ENCODE assay signal across 15 cellular contexts in the genomic region with DNA sequence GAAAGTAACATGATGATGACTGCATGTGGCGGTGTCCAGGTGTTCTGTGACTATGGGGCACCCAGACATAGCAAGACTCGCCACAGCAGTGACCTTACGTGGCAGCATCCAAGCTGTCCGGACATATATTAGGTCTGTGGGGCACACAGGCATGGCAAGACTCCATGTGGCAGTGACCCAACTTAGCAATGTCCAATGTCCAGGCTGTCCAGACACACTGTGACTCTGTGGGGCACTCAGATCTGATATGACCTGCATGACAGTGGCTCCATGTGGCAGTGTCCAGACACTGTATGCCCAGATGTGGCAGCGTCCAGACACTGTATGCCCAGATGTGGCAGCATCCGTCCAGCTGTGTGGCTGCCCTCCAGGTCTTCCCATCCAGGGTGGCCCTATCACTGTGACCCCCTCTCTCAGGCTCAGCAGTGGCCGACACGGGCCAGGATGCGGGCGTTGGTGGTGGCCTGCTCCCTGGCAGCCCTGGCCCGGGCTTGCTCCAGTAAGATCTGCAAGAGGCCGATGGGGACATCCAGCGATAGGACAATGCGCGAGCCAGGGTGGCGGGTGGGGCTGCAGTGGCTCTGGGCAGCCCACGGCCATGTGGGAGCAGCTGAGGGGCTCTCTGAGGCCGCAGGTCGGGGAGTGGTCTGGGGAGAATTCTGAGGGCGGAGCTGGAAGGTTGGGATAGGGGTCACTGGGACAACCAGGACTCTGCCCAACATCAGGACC. TPM values are rescaled to one million over a fixed set of nuclear protein-coding genes. Genes with fewer than 3 reads are reported as not detected.
A peak's percentile ranks its signal among the peaks of the same experiment; 100 is the strongest.
DNase-seq lines count a peak whose midpoint lies in the region; ATAC-seq and TF ChIP-seq lines count a peak whose summit lies in the region.
"Had no signal": no experiment of that assay in that cellular context is flagged by ENCODE, and none has a peak within 500 bp of the region (broad histone marks: within the 10 kb centered on the region; RNA-seq: fewer than 3 reads in every experiment).

No MANE protein-coding gene starts in this region.

- TF ChIP-seq POLR2A in adrenal gland (IDR thresholded peaks at IDR 0.05) (no peak), ovary (IDR thresholded peaks at IDR 0.05) (no peak)

- peaks cover 9% of the 10 kb centered on the region for H3K27me3 Mint-ChIP-seq in T-helper 17 cell
- H3K27me3 Mint-ChIP-seq: activated naive CD8-positive, alpha-beta T cell treated with anti-CD3 and anti-CD28 coated beads for 36 hours; activated T-cell treated with anti-CD3 and anti-CD28 coated beads, Interleukin-2, amount 50 U/mL, for 24 hours had no signal

- no peak for TF ChIP-seq EP300 in ovary (IDR thresholded peaks at IDR 0.05)

- TF ChIP-seq CTCF in adrenal gland (IDR thresholded peaks at IDR 0.05) (no peak), ovary (IDR thresholded peaks at IDR 0.05) (no peak)

- no peak overlapping the region for H3K4me3 Mint-ChIP-seq in T-helper 17 cell
- H3K4me3 Mint-ChIP-seq: activated naive CD8-positive, alpha-beta T cell treated with anti-CD3 and anti-CD28 coated beads for 36 hours; activated T-cell treated with anti-CD3 and anti-CD28 coated beads, Interleukin-2, amount 50 U/mL, for 24 hours had no signal

- peaks cover 23% of the 10 kb centered on the region for H3K4me1 Mint-ChIP-seq in T-helper 17 cell

- 96% methylated on average over 20 of the region's 20 CpGs for WGBS in mesenchymal stem cell
- 90 to 96% (median 91%) methylated on average over 8 to 20 of the region's 20 CpGs for WGBS in adrenal gland, 4 donors
- WGBS in ovary, 3 donors, result 89 to 94% (median 91%) methylated on average over 20 of the region's 20 CpGs

- peaks cover 96 to 100% (median 98%) of the 10 kb centered on the region in 10 experiments for H3K4me1 ChIP-seq in BLaER1 treated with 17β-estradiol and CSF1 and Interleukin-3, amounts not matched to agents 10 nM and 100 nM
- H3K4me1 ChIP-seq in mesenchymal stem cell (ENCODE audit: control insufficient read depth, insufficient read depth, low read depth, low read length), result peaks cover 88% of the 10 kb centered on the region
- peaks cover 5 to 29% of the 10 kb centered on the region in 2 donors for H3K4me1 ChIP-seq in adrenal gland (replicated peaks in 1 of 2)
- H3K4me1 ChIP-seq in ovary (ENCODE audit: insufficient read depth), result peaks cover 7% of the 10 kb centered on the region

- no peak overlapping the region for H2BK120ac ChIP-seq in mesenchymal stem cell (ENCODE audit: low read depth, low read length)

- H2BK5ac ChIP-seq in mesenchymal stem cell (ENCODE audit: low read depth, low read length, poor library complexity, severe bottlenecking), result peak overlapping the region; percentile 21

- no peak for ATAC-seq in T-helper 17 cell
- ATAC-seq in GM21576 (IDR thresholded peaks at IDR 0.05; ENCODE audit: unreplicated experiment), result no peak
- ATAC-seq: PC-3 had no signal

- H3K4me3 ChIP-seq in BLaER1 treated with 17β-estradiol and CSF1 and Interleukin-3, amounts not matched to agents 10 nM and 100 nM, result peak overlapping the region in 3 of 10 experiments; percentile 1 to 51 (median 49); a peak in 3 of 20 replicates
- H3K4me3 ChIP-seq in mesenchymal stem cell (ENCODE audit: insufficient read depth in 1 of 2, low read depth in 1 of 2, low read length in 2 of 2) (no peak overlapping the region), adrenal gland (no peak overlapping the region), ovary (no peak overlapping the region)
- H3K4me3 ChIP-seq: sigmoid colon had no signal

- H4K20me1 ChIP-seq in BLaER1 treated with 17β-estradiol and CSF1 and Interleukin-3, amounts not matched to agents 10 nM and 100 nM, result no peaks in the 10 kb centered on the region

- H3K27ac ChIP-seq in BLaER1 treated with 17β-estradiol and CSF1 and Interleukin-3, amounts not matched to agents 10 nM and 100 nM, result peak overlapping the region in 10 of 11 experiments; percentile 83 to 94 (median 89); a peak in 20 of 22 replicates
- H3K27ac ChIP-seq in mesenchymal stem cell (ENCODE audit: low read length, poor library complexity, severe bottlenecking) (peak overlapping the region; percentile 93), adrenal gland (no peak overlapping the region), ovary (no peak overlapping the region)

- peaks cover 3% of the 10 kb centered on the region for H3K79me1 ChIP-seq in mesenchymal stem cell (replicated peaks; ENCODE audit: low read length, poor library complexity, severe bottlenecking)

- H3K27me3 ChIP-seq in BLaER1 treated with 17β-estradiol and CSF1 and Interleukin-3, amounts not matched to agents 10 nM and 100 nM, result no peaks in the 10 kb centered on the region
- H3K27me3 ChIP-seq in mesenchymal stem cell (ENCODE audit: control insufficient read depth in 1 of 2, insufficient read depth in 1 of 2, low read length in 2 of 2), result no peaks in the 10 kb centered on the region
- H3K27me3 ChIP-seq in adrenal gland, result no peaks in the 10 kb centered on the region
- no peaks in the 10 kb centered on the region for H3K27me3 ChIP-seq in ovary
- H3K27me3 ChIP-seq: sigmoid colon had no signal

- H4K8ac ChIP-seq in mesenchymal stem cell (ENCODE audit: low read length), result peak overlapping the region; percentile 16

- peak overlapping the region; percentile 94 for H2AK5ac ChIP-seq in mesenchymal stem cell (ENCODE audit: low read length, severe bottlenecking)

- no peak overlapping the region for H3K14ac ChIP-seq in mesenchymal stem cell (ENCODE audit: low read length in 2 of 2)

- H3K4me2 ChIP-seq in BLaER1 treated with 17β-estradiol and CSF1 and Interleukin-3, amounts not matched to agents 10 nM and 100 nM, result peak overlapping the region; percentile 87 to 99 (median 97)
- H3K4me2 ChIP-seq in mesenchymal stem cell (ENCODE audit: low read length, poor library complexity, severe bottlenecking), result no peak overlapping the region

- H3K4ac ChIP-seq in mesenchymal stem cell (ENCODE audit: low read depth in 1 of 2, low read length in 2 of 2), result peak overlapping the region; percentile 9 to 30

- H3K36me3 Mint-ChIP-seq in T-helper 17 cell (ENCODE audit: low read depth), result no peaks in the 10 kb centered on the region
- H3K36me3 Mint-ChIP-seq: activated naive CD8-positive, alpha-beta T cell treated with anti-CD3 and anti-CD28 coated beads for 36 hours had no signal

- H3K18ac ChIP-seq in mesenchymal stem cell (ENCODE audit: low read depth in 1 of 2, low read length in 2 of 2), result peak overlapping the region in 1 of 2 experiments; percentile 41

- intact Hi-C loops in adrenal gland (cut with DNase I), result no loop called here
- intact Hi-C loops in ovary (cut with DNase I), result no loop called here

- no peak overlapping the region for H2AFZ ChIP-seq in mesenchymal stem cell (ENCODE audit: low read depth, low read length)

- no peak overlapping the region for H2BK15ac ChIP-seq in mesenchymal stem cell (ENCODE audit: low read depth, poor library complexity, severe bottlenecking)

- H3K27ac Mint-ChIP-seq in T-helper 17 cell, result peak overlapping the region; percentile 57
- H3K27ac Mint-ChIP-seq: activated naive CD8-positive, alpha-beta T cell treated with anti-CD3 and anti-CD28 coated beads for 36 hours had no signal

- H3K36me3 ChIP-seq in BLaER1 treated with 17β-estradiol and CSF1 and Interleukin-3, amounts not matched to agents 10 nM and 100 nM, result no peaks in the 10 kb centered on the region
- H3K36me3 ChIP-seq in mesenchymal stem cell (ENCODE audit: control insufficient read depth in 1 of 2, insufficient read depth in 2 of 2, low read depth in 1 of 2, low read length in 2 of 2) (peaks cover 0 to 51% of the 10 kb centered on the region in 2 experiments), adrenal gland (replicated peaks in 1 of 2) (no peaks in the 10 kb centered on the region), ovary (no peaks in the 10 kb centered on the region)
- H3K36me3 ChIP-seq: sigmoid colon had no signal

- no peak for DNase-seq in T-helper 17 cell
- DNase-seq in mesenchymal stem cell, result no peak
- DNase-seq in adrenal gland, result no peak
- DNase-seq in ovary, result no peak
- DNase-seq: activated naive CD8-positive, alpha-beta T cell treated with anti-CD3 and anti-CD28 coated beads for 36 hours; activated T-cell treated with anti-CD3 and anti-CD28 coated beads, Interleukin-2, amount 50 U/mL, for 24 hours; KBM-7; midbrain; NCI-H1048; NCI-H2107; occipital lobe; PC-3; sigmoid colon had no signal

- H2BK12ac ChIP-seq in mesenchymal stem cell (ENCODE audit: low read length in 2 of 2), result peak overlapping the region; percentile 40 to 70

- H3K23ac ChIP-seq in mesenchymal stem cell (ENCODE audit: low read length in 2 of 2), result no peak overlapping the region

- no peaks in the 10 kb centered on the region for H3K9me3 ChIP-seq in BLaER1 treated with 17β-estradiol and CSF1 and Interleukin-3, amounts not matched to agents 10 nM and 100 nM (replicated peaks in 1 of 11)
- H3K9me3 ChIP-seq in T-helper 17 cell (ENCODE audit: control insufficient read depth, low read length, poor library complexity, severe bottlenecking) (no peaks in the 10 kb centered on the region), mesenchymal stem cell (ENCODE audit: control insufficient read depth, low read length) (no peaks in the 10 kb centered on the region), adrenal gland (replicated peaks in 1 of 3) (no peaks in the 10 kb centered on the region), ovary (no peaks in the 10 kb centered on the region)
- H3K9me3 ChIP-seq: sigmoid colon had no signal

- peak overlapping the region in 10 of 11 experiments; percentile 59 to 80 (median 77); a peak in 20 of 22 replicates for H3K9ac ChIP-seq in BLaER1 treated with 17β-estradiol and CSF1 and Interleukin-3, amounts not matched to agents 10 nM and 100 nM
- no peak overlapping the region for H3K9ac ChIP-seq in mesenchymal stem cell (ENCODE audit: low read length)

- H4K91ac ChIP-seq in mesenchymal stem cell (ENCODE audit: low read length), result peak overlapping the region; percentile 44

RNA-seq across cellular contexts. Expression of a gene that starts 1.1 kb away (rescaled TPM):
- total RNA-seq in T-helper 17 cell, result not detected
- 7.6 TPM for polyA plus RNA-seq in mesenchymal stem cell (2013, experiment 1 of 2)
- polyA plus RNA-seq in mesenchymal stem cell (2013, experiment 2 of 2), result 7.3 TPM
- total RNA-seq in adrenal gland, result under 1 TPM in 1 of 8 donors, not detected in 7; 0.14 TPM
- under 1 TPM in 2 of 3 donors, not detected in 1; 0.20 to 0.32 TPM for polyA plus RNA-seq in adrenal gland
- total RNA-seq in ovary, result under 1 TPM in 3 of 7 donors, not detected in 4; 0.18 to 0.22 (median 0.20) TPM
- under 1 TPM in 1 of 2 donors, not detected in 1; 0.18 TPM for polyA plus RNA-seq in ovary
- total RNA-seq: activated naive CD8-positive, alpha-beta T cell treated with anti-CD3 and anti-CD28 coated beads for 36 hours; occipital lobe; sigmoid colon had no signal

RNA-seq across cellular contexts. Expression of a gene that starts 5.9 kb away (rescaled TPM):
- 1 to 10 TPM; 1.6 to 3.3 TPM for total RNA-seq in T-helper 17 cell
- polyA plus RNA-seq in mesenchymal stem cell (2013, experiment 1 of 2), result 15.9 TPM
- 15.0 TPM for polyA plus RNA-seq in mesenchymal stem cell (2013, experiment 2 of 2)
- total RNA-seq in adrenal gland, result 10 to 100 TPM in 1 of 8 donors, 1 to 10 TPM in 7; 2.0 to 10.2 (median 4.3) TPM
- 1 to 10 TPM; 1.8 to 5.6 (median 4.5) TPM for polyA plus RNA-seq in adrenal gland
- total RNA-seq in ovary, result 1 to 10 TPM; 3.3 to 8.0 (median 5.6) TPM
- 1 to 10 TPM; 2.3 to 6.3 TPM for polyA plus RNA-seq in ovary

RNA-seq across cellular contexts. Expression of a gene that starts 32.6 kb away (rescaled TPM):
- total RNA-seq in T-helper 17 cell (under 1 TPM; 0.73 to 0.94 TPM), adrenal gland (1 to 10 TPM in 7 of 8 donors, under 1 TPM in 1; 0.36 to 6.6 (median 2.2) TPM), ovary (10 to 100 TPM in 1 of 7 donors, 1 to 10 TPM in 6; 5.1 to 13.1 (median 8.3) TPM)
- 95.7 TPM for polyA plus RNA-seq in mesenchymal stem cell (2013, experiment 1 of 2)
- polyA plus RNA-seq in mesenchymal stem cell (2013, experiment 2 of 2), result 83.7 TPM
- polyA plus RNA-seq in adrenal gland (10 to 100 TPM in 2 of 3 donors, under 1 TPM in 1; 0.35 to 66.9 (median 23.2) TPM), ovary (10 to 100 TPM in 1 of 2 donors, 1 to 10 TPM in 1; 1.1 to 18.4 TPM)

RNA-seq across cellular contexts. Expression of a gene that starts 46.9 kb away (rescaled TPM):
- total RNA-seq in T-helper 17 cell (10 to 100 TPM; 86.1 to 92.1 TPM), adrenal gland (100 to 1,000 TPM; 229 to 383 (median 294) TPM), ovary (100 to 1,000 TPM; 102 to 153 (median 113) TPM)
- polyA plus RNA-seq in mesenchymal stem cell (2013, experiment 1 of 2), result 145 TPM
- 150 TPM for polyA plus RNA-seq in mesenchymal stem cell (2013, experiment 2 of 2)
- polyA plus RNA-seq in adrenal gland (100 to 1,000 TPM; 201 to 298 (median 227) TPM), ovary (100 to 1,000 TPM; 118 to 141 TPM)

RNA-seq across cellular contexts. Expression of a gene that starts 58.6 kb away (rescaled TPM):
- total RNA-seq in T-helper 17 cell (100 to 1,000 TPM; 148 to 188 TPM), adrenal gland (100 to 1,000 TPM; 110 to 167 (median 133) TPM), ovary (100 to 1,000 TPM in 5 of 7 donors, 10 to 100 TPM in 2; 62.5 to 150 (median 138) TPM)
- 415 TPM for polyA plus RNA-seq in mesenchymal stem cell (2013, experiment 1 of 2)
- 408 TPM for polyA plus RNA-seq in mesenchymal stem cell (2013, experiment 2 of 2)
- polyA plus RNA-seq in adrenal gland (10 to 100 TPM; 77.2 to 89.4 (median 85.6) TPM), ovary (100 to 1,000 TPM in 1 of 2 donors, 10 to 100 TPM in 1; 59.7 to 118 TPM)

Comparison
In these comparisons a context has a peak if more than half of its experiments do, and no peak if none do; other contexts are left out.
1. H3K27ac ChIP-seq: peak in BLaER1 treated with 17β-estradiol and CSF1 and Interleukin-3, amounts not matched to agents 10 nM and 100 nM (10 of 11) and mesenchymal stem cell (single experiment); none in adrenal gland (0 of 5) and ovary (0 of 2).